Comparison of ENCODE assay signal across 15 cellular contexts in genomic region chr2:36362291-36362690, GRCh38. TPM values are rescaled to one million over a fixed set of nuclear protein-coding genes. Genes with fewer than 3 reads are reported as not detected.
DNase-seq lines count a peak whose midpoint lies in the region; ATAC-seq and TF ChIP-seq lines count a peak whose summit lies in the region.
"Had no signal": no experiment of that assay in that cellular context is flagged by ENCODE, and none has a peak within 500 bp of the region (broad histone marks: within the 10 kb centered on the region; RNA-seq: fewer than 3 reads in every experiment).

No MANE protein-coding gene starts in this region.

- H3K27me3 ChIP-seq in ascending aorta: no peaks in the 10 kb centered on the region
- no peaks in the 10 kb centered on the region for H3K27me3 ChIP-seq in thoracic aorta (replicated peaks; ENCODE audit: insufficient read depth)

- H3K36me3 ChIP-seq in HEK293 (ENCODE audit: control insufficient read depth in 2 of 2, insufficient read depth in 1 of 2, low read length in 2 of 2) (no peaks in the 10 kb centered on the region), ascending aorta (peaks cover 0 to 5% of the 10 kb centered on the region in 2 donors), thoracic aorta (no peaks in the 10 kb centered on the region)

- intact Hi-C loops in ascending aorta (cut with DNase I): no loop called here

- H3K4me1 ChIP-seq in HEK293 (ENCODE audit: control insufficient read depth, insufficient read depth, low read length): peaks cover 31% of the 10 kb centered on the region
- H3K4me1 ChIP-seq in ascending aorta: peaks cover 11 to 63% of the 10 kb centered on the region in 2 donors
- H3K4me1 ChIP-seq in thoracic aorta (ENCODE audit: control insufficient read depth in 1 of 2, low read depth in 2 of 2): peaks cover 52 to 85% of the 10 kb centered on the region in 2 donors

- CTCF ChIA-PET in HEK293 (lab: Yijun Ruan, JAX): interaction anchor here (0.8 to 1.1 kb wide), 2 partner anchors 70 to 97 kb away, joined by 3 to 7 read pairs; no protein-coding TSS in a partner anchor

- peak; percentile 74 for ATAC-seq in thoracic aorta (ENCODE audit: insufficient number of reproducible peaks, low FRiP score, low read depth)
- ATAC-seq in HG02678 (IDR thresholded peaks at IDR 0.05; ENCODE audit: unreplicated experiment): no peak
- ATAC-seq in HG03095 (IDR thresholded peaks at IDR 0.05; ENCODE audit: unreplicated experiment): no peak

- POLR2A ChIA-PET in HEK293 (lab: Yijun Ruan, JAX): no interaction called here

- TF ChIP-seq CTCF in HEK293 (tag by site-specific recombination; IDR thresholded peaks at IDR 0.05) (no peak), ascending aorta (IDR thresholded peaks at IDR 0.05) (no peak), fibroblast of the aortic adventitia (IDR thresholded peaks at IDR 0.05; ENCODE audit: insufficient read depth, low read length) (no peak), thoracic aorta (IDR thresholded peaks at IDR 0.05) (no peak)

- H3K4me3 ChIP-seq in HEK293 (ENCODE audit: low read depth, low read length) (no peak overlapping the region), ascending aorta (peak overlapping the region; percentile 11 to 20), fibroblast of the aortic adventitia (ENCODE audit: low read depth, low read length) (peak overlapping the region; percentile 32), thoracic aorta (peak overlapping the region; percentile 47)

- H3K27ac ChIP-seq in HEK293 (ENCODE audit: extremely low read depth, low read depth, low read length) (no peak overlapping the region), ascending aorta (peak overlapping the region; percentile 41 to 62), thoracic aorta (peak overlapping the region; percentile 61 to 72)

- DNase-seq in ascending aorta (ENCODE audit: low spot score in 2 of 2) (no peak), fibroblast of the aortic adventitia (ENCODE audit: low read depth) (peak; percentile 86), thoracic aorta (ENCODE audit: low spot score) (no peak), anterior cingulate cortex (lab: John Stamatoyannopoulos, UW) (no peak), NOMO-1 (lab: John Stamatoyannopoulos, UW; ENCODE audit: unreplicated experiment in 2 of 2) (no peak)
- DNase-seq: activated B cell treated with CpG ODN at 0.5 μM for 24 hours; activated T-cell treated with anti-CD3 and anti-CD28 coated beads, Interleukin-2, amount 50 U/mL, for 24 hours; caudate nucleus; DMS153; NCI-H446 treated with DMSO at 0.1 percent for 48 hours; SHP77; stimulated activated CD4-positive, alpha-beta T cell treated with anti-CD3 and anti-CD28 coated beads, Interleukin-4, amount 100 ng/mL, for 24 hours had no signal

- H3K9me3 ChIP-seq in HEK293 (ENCODE audit: control insufficient read depth, insufficient read depth, low read depth, low read length) (no peaks in the 10 kb centered on the region), ascending aorta (no peaks in the 10 kb centered on the region), thoracic aorta (no peaks in the 10 kb centered on the region)

TF ChIP-seq in HEK293, 187 proteins besides CTCF, POLR2A, EP300 and RAD21:
- TF ChIP-seq ZFHX2 (tag by site-specific recombination; conservative IDR thresholded peaks at IDR 0.05) (0 out of 2 replicates have a peak, but pooled peaks have one; percentile 6), EGR2 (tag by site-specific recombination; IDR thresholded peaks at IDR 0.05; ENCODE audit: low read depth) (peak; percentile 48), PRDM1 (tag by site-specific recombination; IDR thresholded peaks at IDR 0.05) (peak; percentile 17; the same call in 1 of the 2 replicates), PRDM10 (tag by site-specific recombination; IDR thresholded peaks at IDR 0.05) (no peak)

RNA-seq across cellular contexts. Expression of gene CRIM1, which starts 6.7 kb away (rescaled TPM):
- 273 TPM for total RNA-seq in ascending aorta
- 100 and 108 TPM in 2 replicates for total RNA-seq in fibroblast of the aortic adventitia (ENCODE audit: low replicate concordance)
- 100 to 1,000 TPM; 217 to 465 TPM for total RNA-seq in thoracic aorta
